Comparison of ENCODE assay signal across 23 cellular contexts in genomic region chr10:29064665-29065064, GRCh38.
DNase-seq lines count a peak whose midpoint lies in the region; ATAC-seq, FAIRE-seq and TF ChIP-seq lines count a peak whose summit lies in the region.
"Had no signal": no experiment of that assay in that cellular context is flagged by ENCODE, and none has a peak within 500 bp of the region (broad histone marks: within the 10 kb centered on the region; RNA-seq: fewer than 3 reads in every experiment).

No MANE protein-coding gene starts in this region.

- no peaks in the 10 kb centered on the region for H4K20me1 ChIP-seq in IMR-90 (ENCODE audit: insufficient read depth, low read length)

- no peak overlapping the region for H3K23ac ChIP-seq in IMR-90 (ENCODE audit: low read depth, low read length)

- intact Hi-C loops in IMR-90 (cut with micrococcal nuclease) = loop anchor here (2.0 kb wide), 1 partner anchor 70 kb away; no protein-coding TSS in a partner anchor

- no peak overlapping the region for H3K4me2 ChIP-seq in IMR-90 (ENCODE audit: low read depth, low read length)

- H2BK120ac ChIP-seq in IMR-90 (ENCODE audit: low read depth, low read length) = peak overlapping the region; percentile 40; the same call in 1 of the 2 replicates

- H3K36me3 Mint-ChIP-seq in mesothelial cell of epicardium = no peaks in the 10 kb centered on the region
- H3K36me3 Mint-ChIP-seq: activated naive CD8-positive, alpha-beta T cell treated with anti-CD3 and anti-CD28 coated beads, Interleukin-2, amount 10 ng/mL, durations not matched to agents 7 days and 5 days; stimulated activated effector memory CD8-positive, alpha-beta T cell treated with anti-CD3 and anti-CD28 coated beads, Interleukin-12 subunit alpha, Interleukin-12 subunit beta, amount 100 ng/mL, for 72 hours had no signal

- dilution Hi-C loops in IMR-90 (cut with HindIII; ENCODE audit: low sequenced_read_pairs, unreplicated experiment) = no loop called here

- peak overlapping the region; percentile 39 for H3K4me3 Mint-ChIP-seq in mesothelial cell of epicardium
- H3K4me3 Mint-ChIP-seq: activated CD8-positive, alpha-beta T cell treated with anti-CD3 and anti-CD28 coated beads for 36 hours; activated naive CD8-positive, alpha-beta T cell treated with anti-CD3 and anti-CD28 coated beads, Interleukin-2, amount 10 ng/mL, durations not matched to agents 7 days and 5 days; effector memory CD8-positive, alpha-beta T cell; stimulated activated effector memory CD8-positive, alpha-beta T cell treated with anti-CD3 and anti-CD28 coated beads, Interleukin-12 subunit alpha, Interleukin-12 subunit beta, amount 100 ng/mL, for 72 hours had no signal

- H4K91ac ChIP-seq in IMR-90 (ENCODE audit: insufficient read depth, low read depth, low read length) = no peak overlapping the region

- H3K4ac ChIP-seq in IMR-90 (ENCODE audit: low read depth, low read length) = no peak overlapping the region

- no TSS peak for BruUV-seq in IMR-90 (replicated peaks; lab: Mats Ljungman, UMichigan)

- ATAC-seq in IMR-90 (ENCODE audit: low read depth) (peak; percentile 46), HG02763 (IDR thresholded peaks at IDR 0.05; ENCODE audit: unreplicated experiment) (no peak)
- ATAC-seq: activated CD4-positive, CD25-positive, alpha-beta regulatory T cell treated with anti-CD3 and anti-CD28 coated beads, Interleukin-2, amount 50 U/mL, for 24 hours; activated CD8-positive, alpha-beta T cell treated with anti-CD3 and anti-CD28 coated beads for 36 hours; effector memory CD8-positive, alpha-beta T cell; lower lobe of right lung; stimulated activated effector memory CD8-positive, alpha-beta T cell treated with anti-CD3 and anti-CD28 coated beads, Interleukin-12 subunit alpha, Interleukin-12 subunit beta, amount 100 ng/mL, for 72 hours had no signal

- DNase-seq in IMR-90 (peak; percentile 5), bronchial epithelial cell (ENCODE audit: low read depth) (peak; percentile 15), mesothelial cell of epicardium (ENCODE audit: low spot score in 2 of 2, unreplicated experiment in 2 of 2) (no peak), hepatic stellate cell (ENCODE audit: low spot score) (no peak), NCI-H82 (lab: John Stamatoyannopoulos, UW) (no peak)
- no peak for DNase-seq in activated CD4-positive, alpha-beta T cell treated with anti-CD3 and anti-CD28 coated beads, Interleukin-2, amount 50 U/mL, for 48 hours
- DNase-seq: activated CD8-positive, alpha-beta T cell treated with anti-CD3 and anti-CD28 coated beads for 36 hours; activated effector memory CD4-positive, alpha-beta T cell treated with Interleukin-2 at 50 U/mL for 16 hours; activated naive CD8-positive, alpha-beta T cell treated with anti-CD3 and anti-CD28 coated beads, Interleukin-2, amount 10 ng/mL, durations not matched to agents 7 days and 5 days; effector memory CD8-positive, alpha-beta T cell; esophagus squamous epithelium; Karpas-422; lower lobe of right lung; NCI-H187; SHP77; stimulated activated CD4-positive, alpha-beta T cell treated with anti-CD3 and anti-CD28 coated beads, Interleukin-2, amount 100 ng/mL, for 48 hours had no signal

- H2BK20ac ChIP-seq in IMR-90 (ENCODE audit: low read depth, low read length) = no peak overlapping the region

- no peak overlapping the region for H3K18ac ChIP-seq in IMR-90 (ENCODE audit: low read depth, low read length)

- TF ChIP-seq RAD21 in IMR-90 (IDR thresholded peaks at IDR 0.05; ENCODE audit: low read length) = no peak

- H3K4me3 ChIP-seq in ACC112 (ENCODE audit: low read depth, low read length) (no peak overlapping the region), IMR-90 (ENCODE audit: insufficient read depth, low read depth, low read length) (no peak overlapping the region), bronchial epithelial cell (ENCODE audit: low read depth, low read length) (no peak overlapping the region)
- H3K4me3 ChIP-seq: esophagus squamous epithelium, lower lobe of right lung, suprapubic skin had no signal

- POLR2A ChIA-PET in IMR-90 (lab: Charles Lee; ENCODE audit: unreplicated experiment) = no interaction called here

- no peak for FAIRE-seq in bronchial epithelial cell (lab: Jason Lieb, UNC)
- FAIRE-seq: colon, urothelium cell line had no signal

- TF ChIP-seq CTCF in IMR-90 (conservative IDR thresholded peaks at IDR 0.05; ENCODE audit: low read depth, low read length) (no peak), bronchial epithelial cell (IDR thresholded peaks at IDR 0.05; ENCODE audit: insufficient read depth, low read length, severe bottlenecking) (no peak), mesothelial cell of epicardium (IDR thresholded peaks at IDR 0.05; ENCODE audit: unreplicated experiment) (no peak)

- no peak overlapping the region for H3K14ac ChIP-seq in IMR-90 (replicated peaks; ENCODE audit: low read depth, low read length)

- CTCF ChIA-PET in IMR-90 (lab: Yijun Ruan, JAX) = no interaction called here

- no peak overlapping the region for H3K9ac ChIP-seq in IMR-90 (ENCODE audit: low read depth, low read length)

- no peaks in the 10 kb centered on the region for H3K9me1 ChIP-seq in IMR-90 (ENCODE audit: insufficient read depth, low read length)

- H3K27me3 Mint-ChIP-seq in mesothelial cell of epicardium (ENCODE audit: low read depth) = no peaks in the 10 kb centered on the region
- H3K27me3 Mint-ChIP-seq: activated naive CD8-positive, alpha-beta T cell treated with anti-CD3 and anti-CD28 coated beads, Interleukin-2, amount 10 ng/mL, durations not matched to agents 7 days and 5 days had no signal

- no peak overlapping the region for H4K5ac ChIP-seq in IMR-90 (ENCODE audit: low read depth, low read length)

- H3K27ac ChIP-seq in ACC112 (ENCODE audit: low read depth, low read length) (peak overlapping the region; percentile 22), IMR-90 (ENCODE audit: insufficient read depth, low read length) (no peak overlapping the region)
- H3K27ac ChIP-seq: esophagus squamous epithelium, lower lobe of right lung, suprapubic skin had no signal

- H3K79me2 ChIP-seq in ACC112 (ENCODE audit: control insufficient read depth, insufficient read depth, low read length, unreplicated experiment) = no peaks in the 10 kb centered on the region

- H2AFZ ChIP-seq in ACC112 (ENCODE audit: low read length, unreplicated experiment) (peak overlapping the region; percentile 3), IMR-90 (replicated peaks; ENCODE audit: low read length, poor library complexity) (no peak overlapping the region)

- H3K79me1 ChIP-seq in IMR-90 (ENCODE audit: low read depth in 1 of 2, low read length in 2 of 2) = no peaks in the 10 kb centered on the region

- H3K9me3 Mint-ChIP-seq in mesothelial cell of epicardium = no peaks in the 10 kb centered on the region
- H3K9me3 Mint-ChIP-seq: activated CD8-positive, alpha-beta T cell treated with anti-CD3 and anti-CD28 coated beads for 36 hours; activated naive CD8-positive, alpha-beta T cell treated with anti-CD3 and anti-CD28 coated beads, Interleukin-2, amount 10 ng/mL, durations not matched to agents 7 days and 5 days; effector memory CD8-positive, alpha-beta T cell; stimulated activated effector memory CD8-positive, alpha-beta T cell treated with anti-CD3 and anti-CD28 coated beads, Interleukin-12 subunit alpha, Interleukin-12 subunit beta, amount 100 ng/mL, for 72 hours had no signal

- no peak overlapping the region for H2BK15ac ChIP-seq in IMR-90 (ENCODE audit: low read depth, low read length)

- H2BK5ac ChIP-seq in IMR-90 (ENCODE audit: low read depth, low read length, poor library complexity, severe bottlenecking) = peak overlapping the region; percentile 2

- H3K27me3 ChIP-seq in ACC112 (ENCODE audit: insufficient read depth, low read length) (no peaks in the 10 kb centered on the region), IMR-90 (ENCODE audit: control insufficient read depth, insufficient read depth, low read length) (peaks cover 9% of the 10 kb centered on the region), bronchial epithelial cell (ENCODE audit: control insufficient read depth, insufficient read depth, low read length) (no peaks in the 10 kb centered on the region)

- no peak overlapping the region for H2AK5ac ChIP-seq in IMR-90 (ENCODE audit: low read depth, low read length)

- H3K27ac Mint-ChIP-seq in mesothelial cell of epicardium = peak overlapping the region; percentile 91
- H3K27ac Mint-ChIP-seq: activated CD8-positive, alpha-beta T cell treated with anti-CD3 and anti-CD28 coated beads for 36 hours; activated naive CD8-positive, alpha-beta T cell treated with anti-CD3 and anti-CD28 coated beads, Interleukin-2, amount 10 ng/mL, durations not matched to agents 7 days and 5 days; effector memory CD8-positive, alpha-beta T cell; stimulated activated effector memory CD8-positive, alpha-beta T cell treated with anti-CD3 and anti-CD28 coated beads, Interleukin-12 subunit alpha, Interleukin-12 subunit beta, amount 100 ng/mL, for 72 hours had no signal

- in situ Hi-C loops in IMR-90 (cut with MboI; ENCODE audit: low sequenced_read_pairs) = no loop called here

- peak overlapping the region in 1 of 2 experiments; percentile 54; a peak in 1 of 4 replicates for H4K8ac ChIP-seq in IMR-90 (ENCODE audit: low read depth in 2 of 2, low read length in 2 of 2)

- no peaks in the 10 kb centered on the region for H3K36me3 ChIP-seq in ACC112 (ENCODE audit: insufficient read depth, low read length)
- no peaks in the 10 kb centered on the region for H3K36me3 ChIP-seq in IMR-90 (ENCODE audit: control insufficient read depth, insufficient read depth, low read length)
- H3K36me3 ChIP-seq in bronchial epithelial cell (ENCODE audit: control insufficient read depth, insufficient read depth, low read length) = no peaks in the 10 kb centered on the region
- H3K36me3 ChIP-seq: esophagus squamous epithelium, lower lobe of right lung, suprapubic skin had no signal

- no peak overlapping the region for H3K56ac ChIP-seq in IMR-90 (ENCODE audit: extremely low read depth, insufficient read depth, low read length)

- no CpG with 5 or more reads among the region's 3 CpGs for WGBS in IMR-90 (ENCODE audit: extremely low coverage in 2 of 2, insufficient read length in 1 of 2), 2 experiments

- no peaks in the 10 kb centered on the region for H3K9me3 ChIP-seq in IMR-90 (ENCODE audit: control insufficient read depth, insufficient read depth, low read length)
- H3K9me3 ChIP-seq: esophagus squamous epithelium, lower lobe of right lung, suprapubic skin had no signal

- no peak overlapping the region for H2AK9ac ChIP-seq in IMR-90 (replicated peaks; ENCODE audit: low read depth, low read length, poor library complexity)

- TF ChIP-seq POLR2A in IMR-90 (IDR thresholded peaks at IDR 0.05; ENCODE audit: low read depth, low read length) = no peak

- H3K4me1 ChIP-seq in ACC112 (ENCODE audit: control insufficient read depth, insufficient read depth, low read length, unreplicated experiment) (peaks cover 11% of the 10 kb centered on the region), IMR-90 (ENCODE audit: control insufficient read depth, insufficient read depth, low read length) (peaks cover 4% of the 10 kb centered on the region; the same call in 1 of the 2 replicates)
- H3K4me1 ChIP-seq: esophagus squamous epithelium, lower lobe of right lung had no signal

- H3K4me1 Mint-ChIP-seq in mesothelial cell of epicardium = peaks cover 53% of the 10 kb centered on the region
- H3K4me1 Mint-ChIP-seq: activated naive CD8-positive, alpha-beta T cell treated with anti-CD3 and anti-CD28 coated beads, Interleukin-2, amount 10 ng/mL, durations not matched to agents 7 days and 5 days; stimulated activated effector memory CD8-positive, alpha-beta T cell treated with anti-CD3 and anti-CD28 coated beads, Interleukin-12 subunit alpha, Interleukin-12 subunit beta, amount 100 ng/mL, for 72 hours had no signal

Comparison
In these comparisons a context has a peak if more than half of its experiments do, and no peak if none do; other contexts are left out.
1. DNase-seq: peak in IMR-90 (single experiment) and bronchial epithelial cell (single experiment); none in mesothelial cell of epicardium (0 of 2), hepatic stellate cell (single experiment), activated CD4-positive, alpha-beta T cell treated with anti-CD3 and anti-CD28 coated beads, Interleukin-2, amount 50 U/mL, for 48 hours (0 of 2) and NCI-H82 (single experiment).